ENCODE assay signal across 31 cellular contexts in the genomic region with DNA sequence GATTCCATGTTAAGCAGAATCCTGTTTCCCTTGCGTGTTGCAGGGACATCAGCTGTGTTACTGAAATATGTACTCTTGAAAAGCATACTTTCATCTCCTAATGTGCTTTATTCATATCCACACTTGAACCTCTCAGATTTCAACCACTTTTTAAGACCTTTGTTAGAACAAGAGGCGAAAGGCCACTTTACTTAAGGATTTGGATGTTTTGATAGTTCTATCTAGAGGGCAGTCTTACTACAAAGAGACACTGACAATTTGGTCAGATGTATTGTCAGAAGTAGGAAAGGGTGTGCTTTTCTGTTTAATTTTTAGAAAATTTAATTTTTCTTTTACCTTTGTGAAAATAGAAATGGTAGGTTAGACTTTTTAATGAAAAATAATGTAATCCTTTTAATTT.
"Had no signal": no experiment of that assay in that cellular context is flagged by ENCODE, and none has a peak within 500 bp of the region (broad histone marks: within the 10 kb centered on the region; RNA-seq: fewer than 3 reads in every experiment).

No MANE protein-coding gene starts in this region.

- H3K4me1 ChIP-seq: colonic mucosa, right lobe of liver, uterus had no signal

- H3K4me3 ChIP-seq: colonic mucosa, esophagus squamous epithelium, hepatocyte, right lobe of liver, thoracic aorta, uterus had no signal

- FAIRE-seq: endometrium had no signal

- H3K4me3 Mint-ChIP-seq: activated CD4-positive, alpha-beta memory T cell treated with anti-CD3 and anti-CD28 coated beads for 36 hours; activated CD4-positive, alpha-beta T cell treated with anti-CD3 and anti-CD28 coated beads, Interleukin-2, amount 10 ng/mL, durations not matched to agents 24 days and 14 days; activated naive CD4-positive, alpha-beta T cell treated with anti-CD3 and anti-CD28 coated beads, Interleukin-2, amount 50 U/mL, for 24 hours; activated naive CD8-positive, alpha-beta T cell treated with anti-CD3 and anti-CD28 coated beads, Interleukin-2, amount 50 U/mL, for 24 hours; central memory CD8-positive, alpha-beta T cell; memory B cell; naive thymus-derived CD8-positive, alpha-beta T cell; T-helper 1 cell treated with Interleukin-12 subunit alpha and Interleukin-12 subunit beta and Interleukin-4 antibody, amounts not matched to agents 30 μg/mL and 1 μg/mL, for 36 hours; type B pancreatic cell had no signal

- DNase-seq: activated CD4-positive, alpha-beta memory T cell treated with anti-CD3 and anti-CD28 coated beads for 36 hours; activated CD4-positive, alpha-beta T cell treated with anti-CD3 and anti-CD28 coated beads, Interleukin-2, amount 10 ng/mL, durations not matched to agents 24 days and 14 days; activated CD4-positive, CD25-positive, alpha-beta regulatory T cell treated with anti-CD3 and anti-CD28 coated beads, Interleukin-2, amount 50 U/mL, for 72 hours; activated CD8-positive, alpha-beta memory T cell treated with anti-CD3 and anti-CD28 coated beads, Interleukin-2, amount 50 U/mL, for 4 hours; activated gamma-delta T cell treated with Interleukin-2 at 50 U/mL for 16 hours; activated naive CD8-positive, alpha-beta T cell treated with anti-CD3 and anti-CD28 coated beads, Interleukin-2, amount 50 U/mL, for 24 hours; activated T-cell treated with anti-CD3 and anti-CD28 coated beads, Interleukin-2, amount 50 U/mL, for 1 hour; amygdala; colonic mucosa; effector CD8-positive, alpha-beta T cell; esophagus squamous epithelium; foreskin melanocyte; glutamatergic neuron; naive thymus-derived CD8-positive, alpha-beta T cell; right lobe of liver; stimulated activated CD4-positive, alpha-beta T cell treated with anti-CD3 and anti-CD28 coated beads, Interleukin-12 subunit alpha, Interleukin-12 subunit beta, amount 100 ng/mL, for 4 hours; stimulated activated CD4-positive, alpha-beta T cell treated with anti-CD3 and anti-CD28 coated beads, Interleukin-4, amount 100 ng/mL, for 1 hour; stimulated activated naive CD8-positive, alpha-beta T cell treated with anti-CD3 and anti-CD28 coated beads, Interleukin-15, Interleukin-2, amounts not matched to agents 100 U/mL and 50 U/mL, for 24 hours; SW 1271; T-helper 9 cell; uterus had no signal

- H3K27me3 ChIP-seq: colonic mucosa, esophagus squamous epithelium, hepatocyte, right lobe of liver, uterus had no signal

- H3K4me1 Mint-ChIP-seq: activated naive CD4-positive, alpha-beta T cell treated with anti-CD3 and anti-CD28 coated beads, Interleukin-2, amount 50 U/mL, for 24 hours; activated naive CD8-positive, alpha-beta T cell treated with anti-CD3 and anti-CD28 coated beads, Interleukin-2, amount 50 U/mL, for 24 hours; central memory CD8-positive, alpha-beta T cell; memory B cell; naive thymus-derived CD8-positive, alpha-beta T cell had no signal

- H3K9me3 Mint-ChIP-seq: activated CD4-positive, alpha-beta memory T cell treated with anti-CD3 and anti-CD28 coated beads for 36 hours; activated naive CD4-positive, alpha-beta T cell treated with anti-CD3 and anti-CD28 coated beads, Interleukin-2, amount 50 U/mL, for 24 hours; central memory CD8-positive, alpha-beta T cell; memory B cell had no signal

- H3K79me2 ChIP-seq: hepatocyte had no signal

- H3K27ac Mint-ChIP-seq: activated CD4-positive, alpha-beta memory T cell treated with anti-CD3 and anti-CD28 coated beads for 36 hours; activated CD4-positive, alpha-beta T cell treated with anti-CD3 and anti-CD28 coated beads, Interleukin-2, amount 10 ng/mL, durations not matched to agents 24 days and 14 days; activated naive CD4-positive, alpha-beta T cell treated with anti-CD3 and anti-CD28 coated beads, Interleukin-2, amount 50 U/mL, for 24 hours; activated naive CD8-positive, alpha-beta T cell treated with anti-CD3 and anti-CD28 coated beads, Interleukin-2, amount 50 U/mL, for 24 hours; memory B cell; progenitor cell of endocrine pancreas; T-helper 1 cell treated with Interleukin-12 subunit alpha and Interleukin-12 subunit beta and Interleukin-4 antibody, amounts not matched to agents 30 μg/mL and 1 μg/mL, for 36 hours; type B pancreatic cell had no signal

- H3K27me3 Mint-ChIP-seq: activated CD4-positive, alpha-beta memory T cell treated with anti-CD3 and anti-CD28 coated beads for 36 hours; activated CD4-positive, alpha-beta T cell treated with anti-CD3 and anti-CD28 coated beads, Interleukin-2, amount 10 ng/mL, durations not matched to agents 24 days and 14 days; activated naive CD8-positive, alpha-beta T cell treated with anti-CD3 and anti-CD28 coated beads, Interleukin-2, amount 50 U/mL, for 24 hours; central memory CD8-positive, alpha-beta T cell; memory B cell; progenitor cell of endocrine pancreas; type B pancreatic cell had no signal

- ATAC-seq: activated naive CD8-positive, alpha-beta T cell treated with anti-CD3 and anti-CD28 coated beads, Interleukin-2, amount 50 U/mL, for 24 hours; naive thymus-derived CD8-positive, alpha-beta T cell; right lobe of liver; stimulated activated naive CD8-positive, alpha-beta T cell treated with anti-CD3 and anti-CD28 coated beads, Interleukin-15, Interleukin-2, amounts not matched to agents 100 U/mL and 50 U/mL, for 24 hours had no signal

- H3K36me3 ChIP-seq: colonic mucosa, esophagus squamous epithelium, right lobe of liver, thoracic aorta, uterus had no signal

- H3K36me3 Mint-ChIP-seq: activated CD4-positive, alpha-beta memory T cell treated with anti-CD3 and anti-CD28 coated beads for 36 hours; activated naive CD4-positive, alpha-beta T cell treated with anti-CD3 and anti-CD28 coated beads, Interleukin-2, amount 50 U/mL, for 24 hours; memory B cell had no signal

- H3K27ac ChIP-seq: colonic mucosa, epithelial cell of prostate, esophagus squamous epithelium, hepatocyte, right lobe of liver, thoracic aorta, uterus had no signal

- H3K4me2 ChIP-seq: hepatocyte had no signal

- H2AFZ ChIP-seq: hepatocyte had no signal

- H3K9me3 ChIP-seq: colonic mucosa, esophagus squamous epithelium, right lobe of liver, thoracic aorta, uterus had no signal
